Comparison of ENCODE assay signal across 13 cellular contexts in genomic region chr6:136410201-136411027, GRCh38.
A peak's percentile ranks its signal among the peaks of the same experiment; 100 is the strongest.
DNase-seq lines count a peak whose midpoint lies in the region; ATAC-seq and TF ChIP-seq lines count a peak whose summit lies in the region.
"Had no signal": no experiment of that assay in that cellular context is flagged by ENCODE, and none has a peak within 500 bp of the region (broad histone marks: within the 10 kb centered on the region; RNA-seq: fewer than 3 reads in every experiment).

No MANE protein-coding gene starts in this region.

- H3K36me3 ChIP-seq in OCI-LY3 (replicated peaks; ENCODE audit: low read depth, low read length) = no peaks in the 10 kb centered on the region
- H3K36me3 ChIP-seq: gastroesophageal sphincter, left ventricle myocardium inferior had no signal

- H3K4me3 Mint-ChIP-seq in stimulated activated naive CD8-positive, alpha-beta T cell treated with anti-CD3 and anti-CD28 coated beads, Interleukin-15, amount 100 ng/mL, for 72 hours = no peak overlapping the region
- H3K4me3 Mint-ChIP-seq in activated CD8-positive, alpha-beta T cell treated with anti-CD3 and anti-CD28 coated beads, Interleukin-2, amount 10 ng/mL, durations not matched to agents 7 days and 5 days = no peak overlapping the region

- H3K27ac ChIP-seq in OCI-LY3 (ENCODE audit: low read length) = no peak overlapping the region
- H3K27ac ChIP-seq: gastroesophageal sphincter, left ventricle myocardium inferior had no signal

- CTCF ChIA-PET in activated CD8-positive, alpha-beta T cell treated with anti-CD3 and anti-CD28 coated beads, Interleukin-2, amount 10 ng/mL, durations not matched to agents 7 days and 5 days (lab: Charles Lee) = no interaction called here

- H3K4me1 ChIP-seq in OCI-LY3 (ENCODE audit: low read length) = peaks cover 19% of the 10 kb centered on the region
- H3K4me1 ChIP-seq: gastroesophageal sphincter, left ventricle myocardium inferior had no signal

- peak overlapping the region; percentile 28 for H3K4me3 ChIP-seq in OCI-LY3 (ENCODE audit: low read length)
- H3K4me3 ChIP-seq: gastroesophageal sphincter, left ventricle myocardium inferior had no signal

- no peaks in the 10 kb centered on the region for H3K9me3 Mint-ChIP-seq in stimulated activated naive CD8-positive, alpha-beta T cell treated with anti-CD3 and anti-CD28 coated beads, Interleukin-15, amount 100 ng/mL, for 72 hours
- H3K9me3 Mint-ChIP-seq in activated CD8-positive, alpha-beta T cell treated with anti-CD3 and anti-CD28 coated beads, Interleukin-2, amount 10 ng/mL, durations not matched to agents 7 days and 5 days (ENCODE audit: insufficient read depth) = no peaks in the 10 kb centered on the region

- no peak overlapping the region for H3K9ac ChIP-seq in OCI-LY3 (ENCODE audit: low read length)

- peak; percentile 60 for ATAC-seq in stimulated activated naive CD8-positive, alpha-beta T cell treated with anti-CD3 and anti-CD28 coated beads, Interleukin-15, amount 100 ng/mL, for 72 hours
- ATAC-seq in stimulated activated naive CD8-positive, alpha-beta T cell treated with anti-CD3 and anti-CD28 coated beads, Interleukin-15, Interleukin-2, amounts not matched to agents 100 U/mL and 50 U/mL, for 24 hours = no peak
- peak; percentile 77 for ATAC-seq in HG02610 (IDR thresholded peaks at IDR 0.05; ENCODE audit: unreplicated experiment)
- ATAC-seq in activated CD8-positive, alpha-beta T cell treated with anti-CD3 and anti-CD28 coated beads, Interleukin-2, amount 10 ng/mL, durations not matched to agents 7 days and 5 days = no peak
- ATAC-seq in HG02981 (IDR thresholded peaks at IDR 0.05; ENCODE audit: unreplicated experiment) = no peak
- ATAC-seq: gastroesophageal sphincter had no signal

- DNase-seq in stimulated activated naive CD8-positive, alpha-beta T cell treated with anti-CD3 and anti-CD28 coated beads, Interleukin-15, amount 100 ng/mL, for 72 hours = no peak
- no peak for DNase-seq in stimulated activated naive CD8-positive, alpha-beta T cell treated with anti-CD3 and anti-CD28 coated beads, Interleukin-15, Interleukin-2, amounts not matched to agents 100 U/mL and 50 U/mL, for 24 hours
- DNase-seq in activated CD8-positive, alpha-beta T cell treated with anti-CD3 and anti-CD28 coated beads, Interleukin-2, amount 10 ng/mL, durations not matched to agents 7 days and 5 days = no peak
- DNase-seq in ecto neural progenitor cell (ENCODE audit: low spot score) = no peak
- DNase-seq in DMS153 treated with DMSO at 0.1 percent for 48 hours (lab: John Stamatoyannopoulos, UW; ENCODE audit: unreplicated experiment) = no peak
- DNase-seq: activated CD8-positive, alpha-beta memory T cell treated with anti-CD3 and anti-CD28 coated beads, Interleukin-2, amount 50 U/mL, for 4 hours; left ventricle myocardium inferior; stimulated activated CD4-positive, alpha-beta T cell treated with anti-CD3 and anti-CD28 coated beads, Interleukin-4, amount 100 ng/mL, for 4 hours; trophoblast cell had no signal

- no peaks in the 10 kb centered on the region for H3K27me3 ChIP-seq in OCI-LY3 (ENCODE audit: low read depth, low read length)
- H3K27me3 ChIP-seq: gastroesophageal sphincter had no signal

- H3K36me3 Mint-ChIP-seq in activated CD8-positive, alpha-beta T cell treated with anti-CD3 and anti-CD28 coated beads, Interleukin-2, amount 10 ng/mL, durations not matched to agents 7 days and 5 days (ENCODE audit: low read depth) = no peaks in the 10 kb centered on the region

- H3K27me3 Mint-ChIP-seq in stimulated activated naive CD8-positive, alpha-beta T cell treated with anti-CD3 and anti-CD28 coated beads, Interleukin-15, amount 100 ng/mL, for 72 hours = peaks cover 4% of the 10 kb centered on the region
- H3K27me3 Mint-ChIP-seq in activated CD8-positive, alpha-beta T cell treated with anti-CD3 and anti-CD28 coated beads, Interleukin-2, amount 10 ng/mL, durations not matched to agents 7 days and 5 days (ENCODE audit: low read depth) = peaks cover 11% of the 10 kb centered on the region

- TF ChIP-seq CTCF in OCI-LY3 (IDR thresholded peaks at IDR 0.05; ENCODE audit: low read depth, low read length) = no peak

- no peak overlapping the region for H3K27ac Mint-ChIP-seq in stimulated activated naive CD8-positive, alpha-beta T cell treated with anti-CD3 and anti-CD28 coated beads, Interleukin-15, amount 100 ng/mL, for 72 hours
- H3K27ac Mint-ChIP-seq in activated CD8-positive, alpha-beta T cell treated with anti-CD3 and anti-CD28 coated beads, Interleukin-2, amount 10 ng/mL, durations not matched to agents 7 days and 5 days = no peak overlapping the region

- H3K4me1 Mint-ChIP-seq in stimulated activated naive CD8-positive, alpha-beta T cell treated with anti-CD3 and anti-CD28 coated beads, Interleukin-15, amount 100 ng/mL, for 72 hours = peaks cover 7% of the 10 kb centered on the region
- no peaks in the 10 kb centered on the region for H3K4me1 Mint-ChIP-seq in activated CD8-positive, alpha-beta T cell treated with anti-CD3 and anti-CD28 coated beads, Interleukin-2, amount 10 ng/mL, durations not matched to agents 7 days and 5 days (ENCODE audit: low read depth)

- H3K9me3 ChIP-seq in OCI-LY3 (ENCODE audit: insufficient read depth, low read length) = no peaks in the 10 kb centered on the region
- H3K9me3 ChIP-seq: gastroesophageal sphincter, left ventricle myocardium inferior had no signal

- H4K20me1 ChIP-seq in OCI-LY3 (ENCODE audit: insufficient read depth, low read length) = no peaks in the 10 kb centered on the region

- no peaks in the 10 kb centered on the region for H3K79me2 ChIP-seq in OCI-LY3 (ENCODE audit: low read length)

- POLR2A ChIA-PET in activated CD8-positive, alpha-beta T cell treated with anti-CD3 and anti-CD28 coated beads, Interleukin-2, amount 10 ng/mL, durations not matched to agents 7 days and 5 days (lab: Charles Lee) = no interaction called here

- H2AFZ ChIP-seq in OCI-LY3 (ENCODE audit: low read depth, low read length) = no peak overlapping the region

- peak overlapping the region; percentile 83 for H3K4me2 ChIP-seq in OCI-LY3 (ENCODE audit: low read length)

Comparison
In these comparisons a context has a peak if more than half of its experiments do, and no peak if none do; other contexts are left out.
1. ATAC-seq: peak in stimulated activated naive CD8-positive, alpha-beta T cell treated with anti-CD3 and anti-CD28 coated beads, Interleukin-15, amount 100 ng/mL, for 72 hours (single experiment) and HG02610 (single experiment); none in stimulated activated naive CD8-positive, alpha-beta T cell treated with anti-CD3 and anti-CD28 coated beads, Interleukin-15, Interleukin-2, amounts not matched to agents 100 U/mL and 50 U/mL, for 24 hours (single experiment), activated CD8-positive, alpha-beta T cell treated with anti-CD3 and anti-CD28 coated beads, Interleukin-2, amount 10 ng/mL, durations not matched to agents 7 days and 5 days (single experiment) and HG02981 (single experiment).